In genomic region chr3:36540898-36541518, GRCh38 we compare ENCODE assay signal across 8 cellular contexts.
A peak's percentile ranks its signal among the peaks of the same experiment; 100 is the strongest.
DNase-seq lines count a peak whose midpoint lies in the region; ATAC-seq and TF ChIP-seq lines count a peak whose summit lies in the region.

No MANE protein-coding gene starts in this region.

- ATAC-seq in left ventricle myocardium superior (no peak), GM21619 (IDR thresholded peaks at IDR 0.05; ENCODE audit: unreplicated experiment) (no peak)
- no peak for ATAC-seq in naive thymus-derived CD8-positive, alpha-beta T cell

- no peaks in the 10 kb centered on the region for H3K4me1 Mint-ChIP-seq in naive thymus-derived CD8-positive, alpha-beta T cell

- H3K27ac ChIP-seq in left ventricle myocardium inferior (replicated peaks) (no peak overlapping the region), uterus (no peak overlapping the region)

- H3K4me3 Mint-ChIP-seq in naive thymus-derived CD8-positive, alpha-beta T cell: no peak overlapping the region

- TF ChIP-seq POLR2A in uterus (IDR thresholded peaks at IDR 0.05): no peak

- peaks cover 11% of the 10 kb centered on the region for H3K9me3 ChIP-seq in left ventricle myocardium inferior (replicated peaks)
- H3K9me3 ChIP-seq in uterus: no peaks in the 10 kb centered on the region

- H3K27ac Mint-ChIP-seq in naive thymus-derived CD8-positive, alpha-beta T cell: no peak overlapping the region

- H3K9me3 Mint-ChIP-seq in naive thymus-derived CD8-positive, alpha-beta T cell: no peaks in the 10 kb centered on the region

- H3K36me3 Mint-ChIP-seq in naive thymus-derived CD8-positive, alpha-beta T cell: no peaks in the 10 kb centered on the region

- TF ChIP-seq CTCF in left ventricle myocardium inferior (IDR thresholded peaks at IDR 0.05; ENCODE audit: borderline replicate concordance) (peak; percentile 56), fibroblast of villous mesenchyme (IDR thresholded peaks at IDR 0.05; ENCODE audit: insufficient read depth, low read depth, low read length) (peak; percentile 92), uterus (IDR thresholded peaks at IDR 0.05) (peak in 3 of 4 experiments; percentile 15 to 25 (median 19))

- DNase-seq in left ventricle myocardium inferior (no peak), left ventricle myocardium superior (no peak), RKO (ENCODE audit: low spot score) (peak; percentile 34), fibroblast of villous mesenchyme (ENCODE audit: low read depth) (peak; percentile 47), uterus (no peak), 8988T (no peak)
- DNase-seq in naive thymus-derived CD8-positive, alpha-beta T cell: no peak

- POLR2A ChIA-PET in naive thymus-derived CD8-positive, alpha-beta T cell (lab: Charles Lee): no interaction called here

- H3K27me3 Mint-ChIP-seq in naive thymus-derived CD8-positive, alpha-beta T cell: peaks cover 0 to 12% (median 3%) of the 10 kb centered on the region in 5 donors

- no peaks in the 10 kb centered on the region for H3K36me3 ChIP-seq in left ventricle myocardium inferior
- no peaks in the 10 kb centered on the region for H3K36me3 ChIP-seq in uterus

- H3K4me3 ChIP-seq in left ventricle myocardium inferior: no peak overlapping the region
- no peak overlapping the region for H3K4me3 ChIP-seq in fibroblast of villous mesenchyme (ENCODE audit: low read depth, low read length)
- no peak overlapping the region for H3K4me3 ChIP-seq in uterus

- H3K27me3 ChIP-seq in left ventricle myocardium inferior (ENCODE audit: low read depth) (no peaks in the 10 kb centered on the region), uterus (no peaks in the 10 kb centered on the region)

- intact Hi-C loops in left ventricle myocardium inferior (cut with micrococcal nuclease): no loop called here
- intact Hi-C loops in left ventricle myocardium superior (cut with micrococcal nuclease): no loop called here
- intact Hi-C loops in uterus (cut with DNase I; ENCODE audit: low total_unique reads): no loop called here

- H3K4me1 ChIP-seq in left ventricle myocardium inferior: peaks cover 3% of the 10 kb centered on the region
- H3K4me1 ChIP-seq in uterus: no peaks in the 10 kb centered on the region

Comparison
In these comparisons a context has a peak if more than half of its experiments do, and no peak if none do; other contexts are left out.
1. DNase-seq: peak in RKO (single experiment) and fibroblast of villous mesenchyme (single experiment); none in left ventricle myocardium inferior (single experiment), left ventricle myocardium superior (single experiment), uterus (0 of 2), naive thymus-derived CD8-positive, alpha-beta T cell (0 of 10) and 8988T (single experiment).
2. CTCF ChIP-seq: peak in every context shown above with its lines; median percentile 92 in fibroblast of villous mesenchyme; 56 in left ventricle myocardium inferior; 19 in uterus.